8 cellular contexts compared by ENCODE assay signal in genomic region chr11:73184953-73185671, GRCh38. TPM values are rescaled to one million over a fixed set of nuclear protein-coding genes. Genes with fewer than 3 reads are reported as not detected.
DNase-seq lines count a peak whose midpoint lies in the region; ATAC-seq and TF ChIP-seq lines count a peak whose summit lies in the region.

No MANE protein-coding gene starts in this region.

- TF ChIP-seq CTCF in LNCAP (IDR thresholded peaks at IDR 0.05): peak; percentile 93

- no peak overlapping the region for H3K9ac ChIP-seq in SK-N-MC (ENCODE audit: insufficient read length)

- H3K27ac ChIP-seq in SK-N-MC: no peak overlapping the region

- intact Hi-C loops in Right ventricle myocardium inferior (cut with DNase I): loop anchor here (1.0 to 2.0 kb wide), 3 partner anchors 34 to 104 kb away; partner anchors contain the start of gene P2RY2
- intact Hi-C loops in posterior vena cava (cut with DNase I): loop anchor here (5.0 to 10.0 kb wide), 3 partner anchors 57 to 102 kb away; no protein-coding TSS in a partner anchor

- peak; percentile 76 to 92 for ATAC-seq in activated naive CD4-positive, alpha-beta T cell treated with anti-CD3 and anti-CD28 coated beads, Interleukin-2, amount 50 U/mL, for 72 hours
- ATAC-seq in Right ventricle myocardium inferior (peak; percentile 27), HG02623 (IDR thresholded peaks at IDR 0.05; ENCODE audit: unreplicated experiment) (no peak), GM19035 (IDR thresholded peaks at IDR 0.05; ENCODE audit: unreplicated experiment) (no peak)

- DNase-seq in ELF-1 (ENCODE audit: low read depth, low spot score) (peak; percentile 75), SK-N-MC (ENCODE audit: low read depth, low spot score) (no peak), Right ventricle myocardium inferior (ENCODE audit: missing footprints) (peak; percentile 82), posterior vena cava (ENCODE audit: low spot score) (peak; percentile 90)
- DNase-seq in activated naive CD4-positive, alpha-beta T cell treated with anti-CD3 and anti-CD28 coated beads, Interleukin-2, amount 50 U/mL, for 72 hours (ENCODE audit: low spot score in 2 of 2): peak in 1 of 2 donors; percentile 68

- 0 out of 2 replicates have a peak overlapping the region, but pooled peaks have one; percentile 8 for H3K4me3 ChIP-seq in SK-N-MC

- no peaks in the 10 kb centered on the region for H3K36me3 Mint-ChIP-seq in activated naive CD4-positive, alpha-beta T cell treated with anti-CD3 and anti-CD28 coated beads, Interleukin-2, amount 50 U/mL, for 72 hours

- H3K9me3 ChIP-seq in SK-N-MC (ENCODE audit: low read depth, low read length): no peaks in the 10 kb centered on the region

- no peaks in the 10 kb centered on the region for H3K9me3 Mint-ChIP-seq in activated naive CD4-positive, alpha-beta T cell treated with anti-CD3 and anti-CD28 coated beads, Interleukin-2, amount 50 U/mL, for 72 hours

- H3K36me3 ChIP-seq in SK-N-MC (ENCODE audit: insufficient read depth, low read length): no peaks in the 10 kb centered on the region

- no peak overlapping the region for H3K27ac Mint-ChIP-seq in activated naive CD4-positive, alpha-beta T cell treated with anti-CD3 and anti-CD28 coated beads, Interleukin-2, amount 50 U/mL, for 72 hours

RNA-seq across cellular contexts. Expression of gene P2RY2, which starts 33.0 kb away (rescaled TPM):
- total RNA-seq in activated naive CD4-positive, alpha-beta T cell treated with anti-CD3 and anti-CD28 coated beads, Interleukin-2, amount 50 U/mL, for 72 hours: not detected
- 20.0 TPM for total RNA-seq in Right ventricle myocardium inferior
- total RNA-seq in posterior vena cava: 1 to 10 TPM in 1 of 2 donors, under 1 TPM in 1; 0.74 to 3.1 TPM

RNA-seq across cellular contexts. Expression of gene FCHSD2, which starts 43.0 kb away (rescaled TPM):
- 10 to 100 TPM; 10.3 to 32.4 TPM for total RNA-seq in activated naive CD4-positive, alpha-beta T cell treated with anti-CD3 and anti-CD28 coated beads, Interleukin-2, amount 50 U/mL, for 72 hours
- total RNA-seq in Right ventricle myocardium inferior (36.6 TPM), posterior vena cava (10 to 100 TPM; 55.6 to 62.1 TPM)

Comparison
In these comparisons a context has a peak if more than half of its experiments do, and no peak if none do; other contexts are left out.
1. ATAC-seq: peak in activated naive CD4-positive, alpha-beta T cell treated with anti-CD3 and anti-CD28 coated beads, Interleukin-2, amount 50 U/mL, for 72 hours (2 of 2) and Right ventricle myocardium inferior (single experiment); none in HG02623 (single experiment) and GM19035 (single experiment).